1 cellular context compared by ENCODE assay signal in the genomic region with DNA sequence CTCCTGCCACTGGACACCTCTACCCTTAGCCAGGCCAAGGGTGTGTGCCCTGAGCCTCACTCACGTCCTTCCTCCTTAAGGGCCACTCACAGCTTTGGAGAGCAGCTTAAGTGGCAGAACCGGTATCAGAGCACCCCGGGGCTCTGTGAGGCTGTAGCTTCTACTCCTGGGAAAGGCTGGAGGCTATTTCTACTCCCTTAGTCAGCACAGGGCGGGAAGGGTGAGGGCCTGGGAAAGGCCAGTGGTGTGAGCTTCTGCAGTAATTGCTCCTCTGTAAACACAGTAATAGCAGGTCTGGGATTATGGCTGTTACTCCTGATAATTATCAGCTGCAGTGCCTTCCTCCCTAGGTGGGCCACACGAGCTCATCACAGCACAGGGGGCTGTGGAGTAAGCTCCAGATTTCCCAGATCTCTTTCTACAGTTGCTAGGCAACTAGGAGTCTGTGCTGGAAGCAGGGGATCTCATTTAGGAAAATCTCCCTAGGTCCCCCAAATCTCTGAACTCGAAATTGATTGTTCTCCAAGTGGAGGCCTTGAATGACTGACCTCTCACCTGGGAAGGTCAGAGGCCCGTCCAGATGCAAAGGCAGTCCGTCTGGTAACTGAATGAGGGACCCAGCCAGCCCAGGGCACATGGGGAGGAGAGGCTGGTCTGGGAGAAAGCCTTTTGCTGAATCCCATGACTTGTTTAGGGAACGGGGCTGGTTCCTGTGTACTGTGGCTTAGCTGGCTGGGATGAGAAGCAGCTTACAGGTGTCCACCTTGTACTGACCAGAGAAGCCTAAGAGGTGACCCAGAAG.
TF ChIP-seq lines count a peak whose summit lies in the region.

No MANE protein-coding gene starts in this region.

TF ChIP-seq in K562, 482 proteins besides CTCF, POLR2A, EP300 and RAD21:
- TF ChIP-seq PML (IDR thresholded peaks at IDR 0.05; ENCODE audit: low read length) (no peak), ETV5 (CRISPR knock-in tag; IDR thresholded peaks at IDR 0.05; ENCODE audit: low read depth) (0 out of 2 replicates have a peak, but pooled peaks have one; percentile 21), RFX1 (IDR thresholded peaks at IDR 0.05) (peak; percentile 76)
